ENCODE assay signal across 30 cellular contexts in the genomic region with DNA sequence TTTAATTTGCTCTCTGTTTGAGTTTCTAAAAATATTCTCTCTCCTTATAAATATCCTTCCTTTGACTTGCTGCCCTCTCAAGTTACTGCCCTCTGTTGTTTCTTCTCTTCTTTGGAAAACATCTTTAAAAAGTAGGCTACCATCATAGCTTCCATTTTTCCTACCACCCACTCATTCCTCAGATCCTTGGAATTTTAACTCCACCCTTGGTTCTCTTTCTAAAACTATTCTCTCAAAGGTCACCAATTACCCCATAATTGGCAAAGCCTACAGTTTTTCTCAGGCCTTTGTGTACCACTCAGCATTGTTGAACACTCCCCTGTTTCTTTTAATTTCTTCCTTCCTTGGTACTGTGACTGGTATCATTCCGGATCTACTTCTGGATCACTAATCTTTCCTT. TPM values are rescaled to one million over a fixed set of nuclear protein-coding genes. Genes with fewer than 3 reads are reported as not detected.
DNase-seq lines count a peak whose midpoint lies in the region; ATAC-seq and TF ChIP-seq lines count a peak whose summit lies in the region.
"Had no signal": no experiment of that assay in that cellular context is flagged by ENCODE, and none has a peak within 500 bp of the region (broad histone marks: within the 10 kb centered on the region; RNA-seq: fewer than 3 reads in every experiment).

No MANE protein-coding gene starts in this region.

- DNase-seq in BJ (ENCODE audit: low read depth) (peak; percentile 60), NCI-H226 (peak; percentile 23), dermis blood vessel endothelial cell (peak; percentile 30), myocyte (ENCODE audit: low read depth) (peak; percentile 48), right lobe of liver (no peak), T-helper 1 cell (no peak)
- DNase-seq in effector CD4-positive, alpha-beta T cell, result no peak
- DNase-seq: activated CD4-positive, alpha-beta T cell treated with anti-CD3 and anti-CD28 coated beads, Interleukin-2, amount 50 U/mL, for 48 hours; activated naive CD4-positive, alpha-beta T cell treated with anti-CD3 and anti-CD28 coated beads for 36 hours; DND-41; endodermal cell; glutamatergic neuron; left ventricle myocardium inferior; natural killer cell; NCI-H1092 treated with DMSO at 0.1 percent for 48 hours; NCI-H187; NCI-H2171 treated with DMSO at 0.1 percent for 48 hours; NCI-H526 treated with DMSO at 0.1 percent for 48 hours; occipital lobe; SHP77 treated with DMSO at 0.1 percent for 48 hours; stimulated activated CD8-positive, alpha-beta memory T cell treated with anti-CD3 and anti-CD28 coated beads, Interleukin-4, amount 100 ng/mL, for 48 hours; stimulated activated naive CD8-positive, alpha-beta T cell treated with anti-CD3 and anti-CD28 coated beads, Interleukin-15, amount 100 ng/mL, for 72 hours; T-cell; thyroid gland had no signal

- WGBS in right lobe of liver (ENCODE audit: insufficient coverage, low coverage, low lambda C conversion rate, missing lambda C conversion rate), result 31% methylated on average over 1 of the region's 1 CpG

- H3K4me3 ChIP-seq in BJ (ENCODE audit: low read depth, low read length), result no peak overlapping the region
- no peak overlapping the region for H3K4me3 ChIP-seq in right lobe of liver
- H3K4me3 ChIP-seq: BLaER1 treated with 17β-estradiol and CSF1 and Interleukin-3, amounts not matched to agents 10 nM and 100 nM; coronary artery; esophagus muscularis mucosa; left ventricle myocardium inferior; skin epidermis; thyroid gland had no signal

- no peak for TF ChIP-seq CTCF in BJ (IDR thresholded peaks at IDR 0.05; ENCODE audit: insufficient read depth, low read depth, low read length)
- no peak for TF ChIP-seq CTCF in right lobe of liver (IDR thresholded peaks at IDR 0.05)

- H3K36me3 ChIP-seq in BJ (ENCODE audit: control insufficient read depth, insufficient read depth, low read length) (no peaks in the 10 kb centered on the region), right lobe of liver (no peaks in the 10 kb centered on the region)
- H3K36me3 ChIP-seq: BLaER1 treated with 17β-estradiol and CSF1 and Interleukin-3, amounts not matched to agents 10 nM and 100 nM; esophagus muscularis mucosa; left ventricle myocardium inferior; thyroid gland had no signal

- no peak for TF ChIP-seq POLR2A in right lobe of liver (IDR thresholded peaks at IDR 0.05)

- intact Hi-C loops in right lobe of liver (cut with DNase I), result no loop called here

- H3K27ac ChIP-seq in right lobe of liver, result no peak overlapping the region
- H3K27ac ChIP-seq: BLaER1 treated with 17β-estradiol and CSF1 and Interleukin-3, amounts not matched to agents 10 nM and 100 nM; coronary artery; esophagus muscularis mucosa; left ventricle myocardium inferior; thyroid gland had no signal

- POLR2A ChIA-PET in BJ (lab: Charles Lee), result no interaction called here

- no peaks in the 10 kb centered on the region for H3K9me3 ChIP-seq in right lobe of liver
- H3K9me3 ChIP-seq: BLaER1 treated with 17β-estradiol and CSF1 and Interleukin-3, amounts not matched to agents 10 nM and 100 nM; esophagus muscularis mucosa; left ventricle myocardium inferior; thyroid gland had no signal

- ATAC-seq in GM19467 (IDR thresholded peaks at IDR 0.05; ENCODE audit: unreplicated experiment) (no peak), right lobe of liver (no peak)
- ATAC-seq: activated CD4-positive, CD25-positive, alpha-beta regulatory T cell treated with anti-CD3 and anti-CD28 coated beads, Interleukin-2, amount 50 U/mL, for 24 hours; natural killer cell; stimulated activated naive CD8-positive, alpha-beta T cell treated with anti-CD3 and anti-CD28 coated beads, Interleukin-15, amount 100 ng/mL, for 72 hours; T-cell had no signal

- CTCF ChIA-PET in BJ (lab: Yijun Ruan, JAX), result interaction anchor here (1.3 to 1.4 kb wide), 2 partner anchors 24 to 95 kb away, joined by 3 read pairs; no protein-coding TSS in a partner anchor

- H3K27me3 ChIP-seq in BJ (ENCODE audit: control insufficient read depth, insufficient read depth, low read length) (no peaks in the 10 kb centered on the region), right lobe of liver (no peaks in the 10 kb centered on the region)
- H3K27me3 ChIP-seq: BLaER1 treated with 17β-estradiol and CSF1 and Interleukin-3, amounts not matched to agents 10 nM and 100 nM; esophagus muscularis mucosa; thyroid gland had no signal

- H3K4me1 ChIP-seq in right lobe of liver, result no peaks in the 10 kb centered on the region
- H3K4me1 ChIP-seq: BLaER1 treated with 17β-estradiol and CSF1 and Interleukin-3, amounts not matched to agents 10 nM and 100 nM had no signal

RNA-seq across cellular contexts. Expression of gene ITGAV, which starts 43.0 kb away (rescaled TPM):
- 103 and 153 TPM in 2 replicates for polyA plus RNA-seq in BJ (2011; rRNA removed)
- 101 and 102 TPM in 2 replicates for polyA minus RNA-seq in BJ (2011; rRNA and poly(A)+ RNA removed)
- total RNA-seq in dermis blood vessel endothelial cell (182 and 188 TPM in 2 replicates), myocyte (166 TPM in 2 replicates), right lobe of liver (10 to 100 TPM; 16.3 to 48.4 (median 26.4) TPM)
- 135 TPM for polyA plus RNA-seq in myocyte (2012)

Comparison
In these comparisons a context has a peak if more than half of its experiments do, and no peak if none do; other contexts are left out.
1. DNase-seq: peak in BJ (single experiment), NCI-H226 (single experiment), dermis blood vessel endothelial cell (single experiment) and myocyte (single experiment); none in right lobe of liver (0 of 3), T-helper 1 cell (0 of 5) and effector CD4-positive, alpha-beta T cell (single experiment).